Comparison of ENCODE assay signal across 8 cellular contexts in the genomic region with DNA sequence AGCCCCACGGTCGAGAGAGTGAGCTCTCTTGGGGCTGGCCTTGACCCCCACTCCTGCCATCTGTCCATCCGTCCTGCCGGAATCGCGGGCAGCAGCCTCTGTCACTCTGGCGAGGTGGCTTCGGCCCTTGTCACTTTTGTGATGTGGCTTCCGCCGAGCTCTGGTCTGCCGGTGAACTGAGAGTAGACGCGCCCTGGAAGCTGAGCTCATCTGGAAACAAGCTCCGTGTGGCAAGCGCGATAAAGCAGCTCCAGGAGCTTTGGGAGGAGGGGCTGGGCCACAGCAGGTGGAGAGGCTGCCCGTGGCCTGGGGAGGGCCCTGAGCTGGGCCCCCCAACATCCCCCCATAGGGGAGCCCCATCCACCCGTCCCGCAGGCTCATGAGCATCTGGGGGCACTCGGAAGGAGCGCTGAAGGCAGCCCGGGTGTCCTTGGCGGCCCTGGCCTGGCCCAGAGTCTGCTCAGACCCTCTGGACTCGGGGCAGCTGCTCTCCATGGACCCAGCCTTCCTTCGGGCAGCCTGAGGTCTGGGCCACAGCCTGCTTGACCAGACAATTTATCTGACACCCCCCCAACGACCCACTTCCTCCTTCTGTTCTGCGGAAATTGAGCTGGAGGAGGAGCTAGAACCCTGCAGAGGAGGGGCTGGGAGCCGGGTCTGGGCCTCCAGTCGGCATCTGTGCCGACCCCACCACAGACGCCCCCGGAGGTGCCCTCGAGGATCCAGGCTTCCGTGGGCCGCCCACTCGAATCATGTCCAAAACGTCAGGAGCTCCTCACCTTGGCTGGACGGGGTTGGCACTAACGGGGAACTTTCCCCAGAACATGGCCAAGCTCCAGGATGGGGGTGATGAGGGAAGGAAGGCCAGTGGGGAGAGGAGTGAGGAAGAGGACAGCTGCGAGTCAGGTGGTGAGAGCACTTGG. TPM values are rescaled to one million over a fixed set of nuclear protein-coding genes. Genes with fewer than 3 reads are reported as not detected.
DNase-seq lines count a peak whose midpoint lies in the region; ATAC-seq and TF ChIP-seq lines count a peak whose summit lies in the region.
"Had no signal": no experiment of that assay in that cellular context is flagged by ENCODE, and none has a peak within 500 bp of the region (broad histone marks: within the 10 kb centered on the region; RNA-seq: fewer than 3 reads in every experiment).

No MANE protein-coding gene starts in this region.

- CTCF ChIA-PET in PC-3 (lab: Charles Lee): no interaction called here

- H3K36me3 ChIP-seq in PC-3 (ENCODE audit: low read depth, low read length) (peaks cover 2% of the 10 kb centered on the region; the same call in 1 of the 2 replicates), tibial artery (peaks cover 72 to 92% (median 85%) of the 10 kb centered on the region in 3 donors)

- peak; percentile 44 to 55 for DNase-seq in NOMO-1 (lab: John Stamatoyannopoulos, UW; ENCODE audit: unreplicated experiment in 2 of 2)
- peak; percentile 49 to 64 for DNase-seq in activated CD4-positive, alpha-beta T cell treated with anti-CD3 and anti-CD28 coated beads, Interleukin-2, amount 50 U/mL, for 48 hours
- peak; percentile 31 to 44 (median 43) for DNase-seq in immature natural killer cell
- peak in 1 of 2 donors; percentile 62 for DNase-seq in stimulated activated effector memory CD8-positive, alpha-beta T cell treated with anti-CD3 and anti-CD28 coated beads, Interleukin-12 subunit alpha, Interleukin-12 subunit beta, amount 100 ng/mL, for 72 hours (ENCODE audit: low spot score in 2 of 2)
- no peak for DNase-seq in PC-3
- DNase-seq in tibial artery: no peak

- POLR2A ChIA-PET in PC-3 (lab: Charles Lee; ENCODE audit: unreplicated experiment): interaction anchor here (0.6 kb wide), 1 partner anchor 316 kb away, joined by 3 read pairs; no protein-coding TSS in a partner anchor

- TF ChIP-seq CTCF in PC-3 (conservative IDR thresholded peaks at IDR 0.05; ENCODE audit: low read depth, low read length): no peak
- no peak for TF ChIP-seq CTCF in tibial artery (IDR thresholded peaks at IDR 0.05)

- H3K79me2 ChIP-seq in PC-3 (ENCODE audit: low read length): no peaks in the 10 kb centered on the region

- no peaks in the 10 kb centered on the region for H3K9me3 Mint-ChIP-seq in immature natural killer cell
- no peaks in the 10 kb centered on the region for H3K9me3 Mint-ChIP-seq in stimulated activated effector memory CD8-positive, alpha-beta T cell treated with anti-CD3 and anti-CD28 coated beads, Interleukin-12 subunit alpha, Interleukin-12 subunit beta, amount 100 ng/mL, for 72 hours

- no peaks in the 10 kb centered on the region for H4K20me1 ChIP-seq in PC-3 (ENCODE audit: low read length)

- no peaks in the 10 kb centered on the region for H3F3A ChIP-seq in PC-3 (ENCODE audit: low read length, unreplicated experiment)

- peaks cover 0 to 10% (median 0%) of the 10 kb centered on the region in 3 donors for H3K27me3 Mint-ChIP-seq in immature natural killer cell (ENCODE audit: low read depth in 3 of 3)

- intact Hi-C loops in PC-3 (cut with micrococcal nuclease) (no loop called here), tibial artery (cut with DNase I; ENCODE audit: low total_unique reads) (no loop called here)

- H3K4me1 Mint-ChIP-seq in immature natural killer cell: peaks cover 35 to 37% of the 10 kb centered on the region in 2 donors
- peaks cover 20% of the 10 kb centered on the region for H3K4me1 Mint-ChIP-seq in stimulated activated effector memory CD8-positive, alpha-beta T cell treated with anti-CD3 and anti-CD28 coated beads, Interleukin-12 subunit alpha, Interleukin-12 subunit beta, amount 100 ng/mL, for 72 hours

- H3K4me3 ChIP-seq in PC-3 (ENCODE audit: low read length) (no peak overlapping the region), tibial artery (no peak overlapping the region)
- H3K4me3 ChIP-seq: HAP-1 had no signal

- H3K9ac ChIP-seq in PC-3 (ENCODE audit: low read length): no peak overlapping the region

- H3K4me1 ChIP-seq in PC-3 (ENCODE audit: insufficient read depth, low read length) (no peaks in the 10 kb centered on the region), tibial artery (peaks cover 0 to under 1% (median 0%) of the 10 kb centered on the region in 4 donors)
- H3K4me1 ChIP-seq: HAP-1 had no signal

- BruUV-seq in PC-3 (replicated peaks; lab: Mats Ljungman, UMichigan): no TSS peak

- H3K27ac Mint-ChIP-seq in immature natural killer cell: peak overlapping the region; percentile 77 to 94 (median 92)
- H3K27ac Mint-ChIP-seq in stimulated activated effector memory CD8-positive, alpha-beta T cell treated with anti-CD3 and anti-CD28 coated beads, Interleukin-12 subunit alpha, Interleukin-12 subunit beta, amount 100 ng/mL, for 72 hours: peak overlapping the region; percentile 86

- H3K36me3 Mint-ChIP-seq in immature natural killer cell: no peaks in the 10 kb centered on the region
- H3K36me3 Mint-ChIP-seq in stimulated activated effector memory CD8-positive, alpha-beta T cell treated with anti-CD3 and anti-CD28 coated beads, Interleukin-12 subunit alpha, Interleukin-12 subunit beta, amount 100 ng/mL, for 72 hours: peaks cover 6% of the 10 kb centered on the region

- H3K4me2 ChIP-seq in PC-3 (ENCODE audit: low read length): no peak overlapping the region

- H3K27ac ChIP-seq in PC-3 (ENCODE audit: low read length): no peak overlapping the region
- H3K27ac ChIP-seq in tibial artery: no peak overlapping the region

- H2AFZ ChIP-seq in PC-3 (ENCODE audit: low read length): no peak overlapping the region

- H3K4me3 Mint-ChIP-seq in immature natural killer cell: peak overlapping the region; percentile 71 to 87 (median 85)
- peak overlapping the region; percentile 54 for H3K4me3 Mint-ChIP-seq in stimulated activated effector memory CD8-positive, alpha-beta T cell treated with anti-CD3 and anti-CD28 coated beads, Interleukin-12 subunit alpha, Interleukin-12 subunit beta, amount 100 ng/mL, for 72 hours

- H3K27me3 ChIP-seq in PC-3 (ENCODE audit: low read length) (no peaks in the 10 kb centered on the region), tibial artery (no peaks in the 10 kb centered on the region)

- no peaks in the 10 kb centered on the region for H3K9me3 ChIP-seq in PC-3 (ENCODE audit: low read length)
- no peaks in the 10 kb centered on the region for H3K9me3 ChIP-seq in tibial artery
- H3K9me3 ChIP-seq: HAP-1 had no signal

- H3K9me2 ChIP-seq in PC-3 (replicated peaks; ENCODE audit: low read length): no peaks in the 10 kb centered on the region

- peak; percentile 22 for ATAC-seq in stimulated activated effector memory CD8-positive, alpha-beta T cell treated with anti-CD3 and anti-CD28 coated beads, Interleukin-12 subunit alpha, Interleukin-12 subunit beta, amount 100 ng/mL, for 72 hours
- no peak for ATAC-seq in HG03097 (IDR thresholded peaks at IDR 0.05; ENCODE audit: low FRiP score, unreplicated experiment)
- ATAC-seq in PC-3: no peak

RNA-seq across cellular contexts. Expression of gene SLC19A1, which starts 59.1 kb away (rescaled TPM):
- polyA plus RNA-seq in immature natural killer cell: 1 to 10 TPM in 2 of 3 donors, under 1 TPM in 1; 0.84 to 7.1 (median 1.7) TPM
- total RNA-seq in PC-3 (2014; rRNA removed): 54.2 and 66.6 TPM in 2 replicates

Comparison
In these comparisons a context has a peak if more than half of its experiments do, and no peak if none do; other contexts are left out.
1. DNase-seq: peak in NOMO-1 (2 of 2), activated CD4-positive, alpha-beta T cell treated with anti-CD3 and anti-CD28 coated beads, Interleukin-2, amount 50 U/mL, for 48 hours (2 of 2) and immature natural killer cell (3 of 3); none in PC-3 (single experiment) and tibial artery (0 of 2).